ENCODE assay signal across 19 cellular contexts in genomic region chr10:44907576-44907975, GRCh38. TPM values are rescaled to one million over a fixed set of nuclear protein-coding genes. Genes with fewer than 3 reads are reported as not detected.
DNase-seq lines count a peak whose midpoint lies in the region; TF ChIP-seq lines count a peak whose summit lies in the region.
"Had no signal": no experiment of that assay in that cellular context is flagged by ENCODE, and none has a peak within 500 bp of the region (broad histone marks: within the 10 kb centered on the region; RNA-seq: fewer than 3 reads in every experiment).

No MANE protein-coding gene starts in this region.

- DNase-seq in cardiac muscle cell (ENCODE audit: low read depth in 1 of 2, low spot score in 1 of 2) (no peak), left ventricle myocardium inferior (no peak), neural progenitor cell (ENCODE audit: low spot score) (no peak), type B pancreatic cell (ENCODE audit: extremely low spot score, unreplicated experiment) (no peak), tibial artery (no peak), adrenal gland (no peak)
- DNase-seq in CD8-positive, alpha-beta memory T cell: no peak
- DNase-seq: C1 segment of cervical spinal cord; COR-L47; MM.1S; NCI-H1105 treated with DMSO at 0.1 percent for 48 hours; NCI-H187; NK-92 treated with Interleukin-12 subunit alpha and Interleukin-12 subunit beta, amount 100 ng/mL, for 24 hours had no signal

- H3K9me3 Mint-ChIP-seq in neural progenitor cell (no peaks in the 10 kb centered on the region), type B pancreatic cell (no peaks in the 10 kb centered on the region)
- H3K9me3 Mint-ChIP-seq in CD8-positive, alpha-beta memory T cell: no peaks in the 10 kb centered on the region
- H3K9me3 Mint-ChIP-seq: IgD-negative memory B cell had no signal

- peaks cover 43% of the 10 kb centered on the region for H3K4me1 ChIP-seq in cardiac muscle cell (ENCODE audit: low read depth)
- peaks cover 19% of the 10 kb centered on the region for H3K4me1 ChIP-seq in left ventricle myocardium inferior
- peaks cover 34% of the 10 kb centered on the region for H3K4me1 ChIP-seq in neural progenitor cell
- H3K4me1 ChIP-seq in tibial artery: peaks cover 0 to 4% (median 2%) of the 10 kb centered on the region in 4 donors
- peaks cover 0 to 5% of the 10 kb centered on the region in 2 donors for H3K4me1 ChIP-seq in adrenal gland (replicated peaks in 1 of 2)
- H3K4me1 ChIP-seq in CD8-positive, alpha-beta memory T cell (ENCODE audit: insufficient read depth, low read length): no peaks in the 10 kb centered on the region

- POLR2A ChIA-PET in CD8-positive, alpha-beta memory T cell (lab: Charles Lee): no interaction called here

- TF ChIP-seq CTCF in cardiac muscle cell (IDR thresholded peaks at IDR 0.05; ENCODE audit: low read depth, low read length): no peak
- no peak for TF ChIP-seq CTCF in left ventricle myocardium inferior (IDR thresholded peaks at IDR 0.05; ENCODE audit: borderline replicate concordance)
- no peak for TF ChIP-seq CTCF in neural progenitor cell (IDR thresholded peaks at IDR 0.05)
- TF ChIP-seq CTCF in type B pancreatic cell (conservative IDR thresholded peaks at IDR 0.05): no peak
- no peak for TF ChIP-seq CTCF in tibial artery (IDR thresholded peaks at IDR 0.05)
- no peak for TF ChIP-seq CTCF in adrenal gland (IDR thresholded peaks at IDR 0.05)

- CTCF ChIA-PET in CD8-positive, alpha-beta memory T cell (lab: Charles Lee): no interaction called here

- no peaks in the 10 kb centered on the region for H3K79me2 ChIP-seq in neural progenitor cell (ENCODE audit: low read depth)

- no peak for TF ChIP-seq POLR2A in adrenal gland (IDR thresholded peaks at IDR 0.05)

- no peak overlapping the region for H3K9ac ChIP-seq in neural progenitor cell

- WGBS in adrenal gland, 4 donors: 82 to 91% (median 87%) methylated on average over 7 of the region's 7 CpGs

- H3K27ac ChIP-seq in cardiac muscle cell (peak overlapping the region; percentile 86), left ventricle myocardium inferior (replicated peaks) (no peak overlapping the region), neural progenitor cell (no peak overlapping the region), tibial artery (no peak overlapping the region), adrenal gland (no peak overlapping the region)
- no peak overlapping the region for H3K27ac ChIP-seq in CD8-positive, alpha-beta memory T cell (ENCODE audit: low read depth, low read length)

- peaks cover 7% of the 10 kb centered on the region for H3K27me3 Mint-ChIP-seq in neural progenitor cell (ENCODE audit: insufficient read depth, low read depth)
- peaks cover 6% of the 10 kb centered on the region for H3K27me3 Mint-ChIP-seq in type B pancreatic cell
- H3K27me3 Mint-ChIP-seq in CD8-positive, alpha-beta memory T cell: peaks cover 0 to 18% of the 10 kb centered on the region in 2 donors

- H4K20me1 ChIP-seq in neural progenitor cell (ENCODE audit: low read depth): no peaks in the 10 kb centered on the region

- H3K36me3 ChIP-seq in cardiac muscle cell (no peaks in the 10 kb centered on the region), left ventricle myocardium inferior (no peaks in the 10 kb centered on the region), neural progenitor cell (no peaks in the 10 kb centered on the region), tibial artery (no peaks in the 10 kb centered on the region), adrenal gland (replicated peaks in 1 of 2) (no peaks in the 10 kb centered on the region)
- no peaks in the 10 kb centered on the region for H3K36me3 ChIP-seq in CD8-positive, alpha-beta memory T cell (ENCODE audit: insufficient read depth, low read length)

- H3K4me3 Mint-ChIP-seq in neural progenitor cell (no peak overlapping the region), type B pancreatic cell (no peak overlapping the region)
- no peak overlapping the region for H3K4me3 Mint-ChIP-seq in CD8-positive, alpha-beta memory T cell
- H3K4me3 Mint-ChIP-seq: IgD-negative memory B cell had no signal

- peaks cover 43% of the 10 kb centered on the region for H3K4me1 Mint-ChIP-seq in neural progenitor cell
- peaks cover 43% of the 10 kb centered on the region for H3K4me1 Mint-ChIP-seq in type B pancreatic cell (ENCODE audit: unreplicated experiment)
- H3K4me1 Mint-ChIP-seq in CD8-positive, alpha-beta memory T cell: no peaks in the 10 kb centered on the region
- H3K4me1 Mint-ChIP-seq: IgD-negative memory B cell had no signal

- H3F3A ChIP-seq in neural progenitor cell (ENCODE audit: low read depth): no peaks in the 10 kb centered on the region

- no peaks in the 10 kb centered on the region for H3K36me3 Mint-ChIP-seq in neural progenitor cell
- H3K36me3 Mint-ChIP-seq in type B pancreatic cell: no peaks in the 10 kb centered on the region
- H3K36me3 Mint-ChIP-seq in CD8-positive, alpha-beta memory T cell: no peaks in the 10 kb centered on the region
- H3K36me3 Mint-ChIP-seq: IgD-negative memory B cell had no signal

- H3K27me3 ChIP-seq in cardiac muscle cell: no peaks in the 10 kb centered on the region
- H3K27me3 ChIP-seq in left ventricle myocardium inferior (ENCODE audit: low read depth): no peaks in the 10 kb centered on the region
- no peaks in the 10 kb centered on the region for H3K27me3 ChIP-seq in neural progenitor cell
- H3K27me3 ChIP-seq in tibial artery: no peaks in the 10 kb centered on the region
- H3K27me3 ChIP-seq in adrenal gland: no peaks in the 10 kb centered on the region
- H3K27me3 ChIP-seq in CD8-positive, alpha-beta memory T cell (ENCODE audit: insufficient read depth, low read length, poor library complexity, severe bottlenecking): no peaks in the 10 kb centered on the region

- H3K27ac Mint-ChIP-seq in neural progenitor cell (peak overlapping the region; percentile 80), type B pancreatic cell (peak overlapping the region; percentile 68)
- no peak overlapping the region for H3K27ac Mint-ChIP-seq in CD8-positive, alpha-beta memory T cell

- H3K9me3 ChIP-seq in cardiac muscle cell (ENCODE audit: low read depth): no peaks in the 10 kb centered on the region
- no peaks in the 10 kb centered on the region for H3K9me3 ChIP-seq in left ventricle myocardium inferior (replicated peaks)
- peaks cover 4% of the 10 kb centered on the region for H3K9me3 ChIP-seq in iPS-18c (ENCODE audit: control insufficient read depth, insufficient read depth, low read length)
- no peaks in the 10 kb centered on the region for H3K9me3 ChIP-seq in neural progenitor cell (ENCODE audit: low read depth)
- H3K9me3 ChIP-seq in tibial artery: no peaks in the 10 kb centered on the region
- no peaks in the 10 kb centered on the region for H3K9me3 ChIP-seq in adrenal gland (replicated peaks in 1 of 3)
- H3K9me3 ChIP-seq in CD8-positive, alpha-beta memory T cell (ENCODE audit: low read length): no peaks in the 10 kb centered on the region

- H2AFZ ChIP-seq in neural progenitor cell (replicated peaks): peak overlapping the region; percentile 67

- H3K4me3 ChIP-seq in cardiac muscle cell: no peak overlapping the region
- H3K4me3 ChIP-seq in left ventricle myocardium inferior: no peak overlapping the region
- H3K4me3 ChIP-seq in iPS-18c (ENCODE audit: insufficient read depth, low read depth, low read length): 0 out of 2 replicates have a peak overlapping the region, but pooled peaks have one; percentile 15
- H3K4me3 ChIP-seq in neural progenitor cell: no peak overlapping the region
- no peak overlapping the region for H3K4me3 ChIP-seq in tibial artery
- H3K4me3 ChIP-seq in adrenal gland: no peak overlapping the region
- H3K4me3 ChIP-seq in CD8-positive, alpha-beta memory T cell (ENCODE audit: low read length): no peak overlapping the region

- intact Hi-C loops in left ventricle myocardium inferior (cut with micrococcal nuclease) (no loop called here), tibial artery (cut with DNase I; ENCODE audit: low total_unique reads) (no loop called here), adrenal gland (cut with DNase I) (no loop called here)

- peak overlapping the region; percentile 61 for H3K4me2 ChIP-seq in neural progenitor cell

RNA-seq across cellular contexts. Expression of gene TMEM72, which starts 3.6 kb away (rescaled TPM):
- 1.3 and 2.3 TPM in 2 replicates for total RNA-seq in cardiac muscle cell
- 1.2 and 2.3 TPM in 2 replicates for polyA plus RNA-seq in cardiac muscle cell
- not detected for total RNA-seq in left ventricle myocardium inferior
- not detected in 2 replicates for total RNA-seq in neural progenitor cell (ENCODE audit: low replicate concordance)
- total RNA-seq in type B pancreatic cell (ENCODE audit: low replicate concordance): 0.40 and 1.2 TPM in 2 replicates
- total RNA-seq in adrenal gland: not detected
- polyA plus RNA-seq in adrenal gland: not detected
- not detected for total RNA-seq in CD8-positive, alpha-beta memory T cell
- not detected for polyA plus RNA-seq in CD8-positive, alpha-beta memory T cell
- total RNA-seq: A172, Daoy, HT-29, OCI-LY7 had no signal
- polyA plus RNA-seq: IgD-negative memory B cell had no signal

RNA-seq across cellular contexts. Expression of gene RASSF4, which starts 52.0 kb away (rescaled TPM):
- total RNA-seq in cardiac muscle cell (53.2 and 63.6 TPM in 2 replicates), left ventricle myocardium inferior (103 TPM), neural progenitor cell (ENCODE audit: low replicate concordance) (3.1 and 9.7 TPM in 2 replicates), type B pancreatic cell (ENCODE audit: low replicate concordance) (22.7 and 27.9 TPM in 2 replicates), adrenal gland (10 to 100 TPM in 7 of 8 donors, 1 to 10 TPM in 1; 6.6 to 38.8 (median 25.0) TPM)
- polyA plus RNA-seq in cardiac muscle cell (70.7 and 102 TPM in 2 replicates), adrenal gland (10 to 100 TPM in 2 of 3 donors, 1 to 10 TPM in 1; 5.2 to 47.5 (median 38.3) TPM)
- 1 to 10 TPM; 2.8 TPM for total RNA-seq in CD8-positive, alpha-beta memory T cell
- 0.85 TPM for polyA plus RNA-seq in CD8-positive, alpha-beta memory T cell

Comparison
In these comparisons a context has a peak if more than half of its experiments do, and no peak if none do; other contexts are left out.
1. H3K27ac Mint-ChIP-seq: peak in neural progenitor cell (single experiment) and type B pancreatic cell (single experiment); none in CD8-positive, alpha-beta memory T cell (0 of 8).